Comparison of ENCODE assay signal across 35 cellular contexts in genomic region chr2:195437521-195437920, GRCh38.
DNase-seq lines count a peak whose midpoint lies in the region; ATAC-seq, FAIRE-seq and TF ChIP-seq lines count a peak whose summit lies in the region.
"Had no signal": no experiment of that assay in that cellular context is flagged by ENCODE, and none has a peak within 500 bp of the region (broad histone marks: within the 10 kb centered on the region; RNA-seq: fewer than 3 reads in every experiment).

No MANE protein-coding gene starts in this region.

- no peak overlapping the region for H3K18ac ChIP-seq in mesenchymal stem cell (ENCODE audit: low read depth in 1 of 2, low read length in 2 of 2)

- H3K36me3 ChIP-seq in kidney (ENCODE audit: control insufficient read depth in 1 of 2, insufficient read depth in 2 of 2, low read length in 2 of 2), result no peaks in the 10 kb centered on the region
- H3K36me3 ChIP-seq in mesenchymal stem cell (ENCODE audit: control insufficient read depth in 1 of 2, insufficient read depth in 2 of 2, low read depth in 1 of 2, low read length in 2 of 2), result no peaks in the 10 kb centered on the region
- H3K36me3 ChIP-seq: BE2C; BLaER1; BLaER1 treated with 17β-estradiol and CSF1 and Interleukin-3, amounts not matched to agents 10 nM and 100 nM had no signal

- no peak overlapping the region for H3K23ac ChIP-seq in mesenchymal stem cell (ENCODE audit: low read length in 2 of 2)

- intact Hi-C loops in kidney (cut with DNase I), result no loop called here

- H3K27me3 Mint-ChIP-seq in activated CD8-positive, alpha-beta memory T cell treated with anti-CD3 and anti-CD28 coated beads, Interleukin-2, amount 10 ng/mL, durations not matched to agents 7 days and 5 days, result no peaks in the 10 kb centered on the region
- H3K27me3 Mint-ChIP-seq: B cell; CD4-positive, alpha-beta memory T cell; CD4-positive, alpha-beta T cell had no signal

- no peaks in the 10 kb centered on the region for H3K4me1 Mint-ChIP-seq in activated CD8-positive, alpha-beta memory T cell treated with anti-CD3 and anti-CD28 coated beads, Interleukin-2, amount 10 ng/mL, durations not matched to agents 7 days and 5 days
- H3K4me1 Mint-ChIP-seq: B cell; CD14-positive monocyte; CD4-positive, alpha-beta memory T cell; CD8-positive, alpha-beta memory T cell had no signal

- no peak overlapping the region for H2BK5ac ChIP-seq in mesenchymal stem cell (ENCODE audit: low read depth, low read length, poor library complexity, severe bottlenecking)

- H3K4me2 ChIP-seq in mesenchymal stem cell (ENCODE audit: low read length, poor library complexity, severe bottlenecking), result no peak overlapping the region
- H3K4me2 ChIP-seq: A549; BLaER1; BLaER1 treated with 17β-estradiol and CSF1 and Interleukin-3, amounts not matched to agents 10 nM and 100 nM had no signal

- H4K91ac ChIP-seq in mesenchymal stem cell (ENCODE audit: low read length), result no peak overlapping the region

- no peak overlapping the region for H3K4ac ChIP-seq in mesenchymal stem cell (ENCODE audit: low read depth in 1 of 2, low read length in 2 of 2)

- no peak overlapping the region for H3K4me3 Mint-ChIP-seq in activated CD8-positive, alpha-beta memory T cell treated with anti-CD3 and anti-CD28 coated beads, Interleukin-2, amount 10 ng/mL, durations not matched to agents 7 days and 5 days
- H3K4me3 Mint-ChIP-seq: B cell; CD14-positive monocyte; CD4-positive, alpha-beta memory T cell; CD4-positive, alpha-beta T cell; CD4-positive, CD25-positive, alpha-beta regulatory T cell; CD8-positive, alpha-beta memory T cell; CD8-positive, alpha-beta T cell had no signal

- H2BK15ac ChIP-seq in mesenchymal stem cell (ENCODE audit: low read depth, poor library complexity, severe bottlenecking), result no peak overlapping the region

- ATAC-seq in activated CD8-positive, alpha-beta memory T cell treated with anti-CD3 and anti-CD28 coated beads, Interleukin-2, amount 10 ng/mL, durations not matched to agents 7 days and 5 days, result no peak
- no peak for ATAC-seq in HG02852 (IDR thresholded peaks at IDR 0.05; ENCODE audit: unreplicated experiment)
- ATAC-seq: A549; CD8-positive, alpha-beta T cell had no signal

- FAIRE-seq in kidney (lab: Jason Lieb, UNC), result no peak
- FAIRE-seq: A204.1, A549, D721Med had no signal

- no peak overlapping the region for H2BK12ac ChIP-seq in mesenchymal stem cell (ENCODE audit: low read length in 2 of 2)

- H3K4me1 ChIP-seq in kidney (ENCODE audit: control insufficient read depth in 1 of 2, insufficient read depth in 1 of 2, low read depth in 1 of 2, low read length in 2 of 2), result no peaks in the 10 kb centered on the region
- no peaks in the 10 kb centered on the region for H3K4me1 ChIP-seq in mesenchymal stem cell (ENCODE audit: control insufficient read depth, insufficient read depth, low read depth, low read length)
- H3K4me1 ChIP-seq: A549; BE2C; BLaER1; BLaER1 treated with 17β-estradiol and CSF1 and Interleukin-3, amounts not matched to agents 10 nM and 100 nM; Caco-2 had no signal

- CTCF ChIA-PET in activated CD8-positive, alpha-beta memory T cell treated with anti-CD3 and anti-CD28 coated beads, Interleukin-2, amount 10 ng/mL, durations not matched to agents 7 days and 5 days (lab: Charles Lee), result no interaction called here

- 98% methylated on average over 18 of the region's 18 CpGs for WGBS in mesenchymal stem cell

- TF ChIP-seq CTCF in kidney (IDR thresholded peaks at IDR 0.05; ENCODE audit: borderline replicate concordance, extremely low read depth, insufficient read depth), result no peak

- peak overlapping the region; percentile 23 for H4K8ac ChIP-seq in mesenchymal stem cell (ENCODE audit: low read length)

- H3K79me1 ChIP-seq in mesenchymal stem cell (replicated peaks; ENCODE audit: low read length, poor library complexity, severe bottlenecking), result no peaks in the 10 kb centered on the region

- H3K9me3 ChIP-seq in kidney (ENCODE audit: control insufficient read depth in 1 of 2, low read length in 2 of 2) (peaks cover 0 to 7% of the 10 kb centered on the region in 2 donors), mesenchymal stem cell (ENCODE audit: control insufficient read depth, low read length) (peaks cover 18% of the 10 kb centered on the region)
- H3K9me3 ChIP-seq: BE2C, Caco-2 had no signal

- peak; percentile 33 for DNase-seq in NCI-H146 (lab: John Stamatoyannopoulos, UW)
- no peak for DNase-seq in NCI-H146 treated with DMSO at 0.1 percent for 48 hours (lab: John Stamatoyannopoulos, UW; ENCODE audit: unreplicated experiment)
- DNase-seq in kidney, result peak; percentile 52
- DNase-seq in mesenchymal stem cell, result no peak
- DNase-seq in activated CD8-positive, alpha-beta memory T cell treated with anti-CD3 and anti-CD28 coated beads, Interleukin-2, amount 10 ng/mL, durations not matched to agents 7 days and 5 days, result no peak
- DNase-seq: 8988T; ACHN; AML-193; BE2C; C1 segment of cervical spinal cord; Caco-2; Calu3; CD4-positive, alpha-beta T cell; CD4-positive, CD25-positive, alpha-beta regulatory T cell; CD8-positive, alpha-beta memory T cell; CD8-positive, alpha-beta T cell; COR-L47; DMS 273 treated with DMSO at 0.1 percent for 48 hours; DMS153; DMS53; DMS79; DMS79 treated with DMSO at 0.1 percent for 48 hours; DND-41; EL had no signal

- H3K14ac ChIP-seq in mesenchymal stem cell (ENCODE audit: low read length in 2 of 2), result peak overlapping the region in 1 of 2 experiments; percentile 57

- H3K9ac ChIP-seq in kidney (ENCODE audit: low read length in 2 of 2), result no peak overlapping the region
- H3K9ac ChIP-seq in mesenchymal stem cell (ENCODE audit: low read length), result no peak overlapping the region
- H3K9ac ChIP-seq: BLaER1; BLaER1 treated with 17β-estradiol and CSF1 and Interleukin-3, amounts not matched to agents 10 nM and 100 nM had no signal

- peaks cover 29% of the 10 kb centered on the region for H3K9me3 Mint-ChIP-seq in activated CD8-positive, alpha-beta memory T cell treated with anti-CD3 and anti-CD28 coated beads, Interleukin-2, amount 10 ng/mL, durations not matched to agents 7 days and 5 days (ENCODE audit: low read depth)

- no peak overlapping the region for H3K4me3 ChIP-seq in kidney (ENCODE audit: low read length in 2 of 2)
- no peak overlapping the region for H3K4me3 ChIP-seq in mesenchymal stem cell (ENCODE audit: insufficient read depth in 1 of 2, low read depth in 1 of 2, low read length in 2 of 2)
- H3K4me3 ChIP-seq: A549; BLaER1; BLaER1 treated with 17β-estradiol and CSF1 and Interleukin-3, amounts not matched to agents 10 nM and 100 nM had no signal

- H2BK120ac ChIP-seq in mesenchymal stem cell (ENCODE audit: low read depth, low read length), result no peak overlapping the region

- no peak overlapping the region for H3K27ac Mint-ChIP-seq in activated CD8-positive, alpha-beta memory T cell treated with anti-CD3 and anti-CD28 coated beads, Interleukin-2, amount 10 ng/mL, durations not matched to agents 7 days and 5 days
- H3K27ac Mint-ChIP-seq: B cell; CD14-positive monocyte; CD4-positive, alpha-beta memory T cell; CD4-positive, alpha-beta T cell; CD4-positive, CD25-positive, alpha-beta regulatory T cell; CD8-positive, alpha-beta T cell had no signal

- H3K27me3 ChIP-seq in mesenchymal stem cell (ENCODE audit: control insufficient read depth in 1 of 2, insufficient read depth in 1 of 2, low read length in 2 of 2), result no peaks in the 10 kb centered on the region
- H3K27me3 ChIP-seq: BE2C; BLaER1; BLaER1 treated with 17β-estradiol and CSF1 and Interleukin-3, amounts not matched to agents 10 nM and 100 nM had no signal

- H2AFZ ChIP-seq in mesenchymal stem cell (ENCODE audit: low read depth, low read length), result no peak overlapping the region

- H3K27ac ChIP-seq in kidney (ENCODE audit: low read depth in 2 of 2, low read length in 2 of 2) (no peak overlapping the region), mesenchymal stem cell (ENCODE audit: low read length, poor library complexity, severe bottlenecking) (no peak overlapping the region)
- H3K27ac ChIP-seq: 22Rv1; A549; BLaER1; BLaER1 treated with 17β-estradiol and CSF1 and Interleukin-3, amounts not matched to agents 10 nM and 100 nM; C4-2B had no signal

- peaks cover 26% of the 10 kb centered on the region for H3K36me3 Mint-ChIP-seq in activated CD8-positive, alpha-beta memory T cell treated with anti-CD3 and anti-CD28 coated beads, Interleukin-2, amount 10 ng/mL, durations not matched to agents 7 days and 5 days

- no peak overlapping the region for H2AK5ac ChIP-seq in mesenchymal stem cell (ENCODE audit: low read length, severe bottlenecking)

Comparison
In these comparisons a context has a peak if more than half of its experiments do, and no peak if none do; other contexts are left out.
1. DNase-seq: peak in NCI-H146 (single experiment) and kidney (single experiment); none in NCI-H146 treated with DMSO at 0.1 percent for 48 hours (single experiment), mesenchymal stem cell (single experiment) and activated CD8-positive, alpha-beta memory T cell treated with anti-CD3 and anti-CD28 coated beads, Interleukin-2, amount 10 ng/mL, durations not matched to agents 7 days and 5 days (single experiment).